ENCODE assay signal across 5 cellular contexts in the genomic region with DNA sequence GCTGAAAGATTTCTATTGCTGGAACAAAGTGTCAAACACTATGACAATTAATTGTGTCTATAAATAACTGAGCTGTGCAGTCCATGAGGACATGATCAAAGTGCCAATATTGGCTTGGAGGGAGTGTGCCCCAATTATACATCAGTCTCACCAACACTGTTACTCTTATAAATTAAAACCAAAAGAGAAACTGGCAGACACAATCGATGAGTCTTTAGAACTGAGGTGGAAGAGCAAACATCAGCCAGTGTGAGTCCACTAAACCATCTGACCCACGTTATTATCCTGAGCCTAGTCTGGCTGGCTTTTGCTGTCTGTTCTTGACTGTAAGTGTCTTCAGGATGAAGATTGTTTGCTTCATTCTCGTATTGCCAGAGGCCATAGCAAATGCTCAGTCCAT.
"Had no signal": no experiment of that assay in that cellular context is flagged by ENCODE, and none has a peak within 500 bp of the region (broad histone marks: within the 10 kb centered on the region; RNA-seq: fewer than 3 reads in every experiment).

No MANE protein-coding gene starts in this region.

- ATAC-seq: GM23338 had no signal

- H3K4me3 ChIP-seq: GM23338 had no signal

- DNase-seq: H9, HCEC 1CT, HFFc6, KBM-7 had no signal

- H2AFZ ChIP-seq: GM23338 had no signal

- H3K4me2 ChIP-seq: GM23338 had no signal
